ENCODE assay signal across 18 cellular contexts in the genomic region with DNA sequence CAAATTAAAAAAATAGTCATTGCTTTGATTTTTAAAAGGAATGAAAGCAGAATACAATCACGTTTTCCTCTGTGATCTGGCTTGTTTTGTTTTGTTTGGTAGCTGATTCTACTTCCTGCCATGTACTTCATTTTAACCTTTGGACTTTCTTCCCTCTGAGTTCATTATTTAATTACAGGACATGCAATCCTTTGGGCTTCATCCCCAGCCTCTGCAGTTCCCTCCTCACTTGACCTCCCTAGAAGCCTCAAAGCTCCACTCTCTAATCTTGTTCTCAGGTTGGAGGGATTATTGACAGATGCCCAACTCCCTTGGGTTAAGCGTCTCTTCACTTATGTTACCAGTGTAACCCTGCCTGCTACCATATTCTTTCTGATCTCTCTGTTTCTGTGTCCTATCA.
DNase-seq lines count a peak whose midpoint lies in the region; ATAC-seq and TF ChIP-seq lines count a peak whose summit lies in the region.
"Had no signal": no experiment of that assay in that cellular context is flagged by ENCODE, and none has a peak within 500 bp of the region (broad histone marks: within the 10 kb centered on the region; RNA-seq: fewer than 3 reads in every experiment).

No MANE protein-coding gene starts in this region.

- H3K36me3 Mint-ChIP-seq in glutamatergic neuron (ENCODE audit: unreplicated experiment) (no peaks in the 10 kb centered on the region), type B pancreatic cell (no peaks in the 10 kb centered on the region)

- H3K27ac Mint-ChIP-seq in glutamatergic neuron (ENCODE audit: unreplicated experiment) (peak overlapping the region; percentile 2), type B pancreatic cell (no peak overlapping the region)

- H3K9me3 Mint-ChIP-seq in glutamatergic neuron (ENCODE audit: unreplicated experiment) (no peaks in the 10 kb centered on the region), type B pancreatic cell (no peaks in the 10 kb centered on the region)

- H3K4me3 ChIP-seq in upper lobe of right lung = no peak overlapping the region
- H3K4me3 ChIP-seq: GM23248, HAP-1 had no signal

- H3K4me1 Mint-ChIP-seq in glutamatergic neuron (ENCODE audit: low read depth, unreplicated experiment) (peaks cover 9% of the 10 kb centered on the region), type B pancreatic cell (ENCODE audit: unreplicated experiment) (peaks cover 6% of the 10 kb centered on the region)

- H3K27me3 ChIP-seq in upper lobe of right lung = no peaks in the 10 kb centered on the region

- no peaks in the 10 kb centered on the region for H3K4me1 ChIP-seq in upper lobe of right lung

- no peak overlapping the region for H3K4me3 Mint-ChIP-seq in glutamatergic neuron (ENCODE audit: unreplicated experiment)
- peak overlapping the region; percentile 20 for H3K4me3 Mint-ChIP-seq in type B pancreatic cell

- no peaks in the 10 kb centered on the region for H3K9me3 ChIP-seq in upper lobe of right lung
- H3K9me3 ChIP-seq: HAP-1 had no signal

- no peak overlapping the region for H3K27ac ChIP-seq in upper lobe of right lung
- H3K27ac ChIP-seq: 22Rv1, C4-2B, GM23248, KMS-11 had no signal

- TF ChIP-seq CTCF in glutamatergic neuron (IDR thresholded peaks at IDR 0.05; ENCODE audit: partially characterized antibody, unreplicated experiment) (no peak), type B pancreatic cell (conservative IDR thresholded peaks at IDR 0.05) (no peak), upper lobe of right lung (IDR thresholded peaks at IDR 0.05) (no peak)

- H3K27me3 Mint-ChIP-seq in glutamatergic neuron (ENCODE audit: unreplicated experiment) = no peaks in the 10 kb centered on the region
- H3K27me3 Mint-ChIP-seq in type B pancreatic cell = no peaks in the 10 kb centered on the region

- DNase-seq in NCI-H2171 treated with DMSO at 0.1 percent for 48 hours (lab: John Stamatoyannopoulos, UW) = peak; percentile 26
- no peak for DNase-seq in NCI-H2171 (lab: John Stamatoyannopoulos, UW)
- peak; percentile 96 for DNase-seq in NCI-H82 (lab: John Stamatoyannopoulos, UW)
- DNase-seq in glutamatergic neuron = no peak
- no peak for DNase-seq in type B pancreatic cell (ENCODE audit: extremely low spot score, unreplicated experiment)
- DNase-seq in MV-4-11 (lab: John Stamatoyannopoulos, UW) = no peak
- DNase-seq in upper lobe of right lung = no peak
- DNase-seq: AML-193, DMS 273 treated with DMSO at 0.1 percent for 48 hours, GDM1, GM23248, NCI-H187 treated with DMSO at 0.1 percent for 48 hours, NCI-H748 treated with DMSO at 0.1 percent for 48 hours had no signal

- no peaks in the 10 kb centered on the region for H3K36me3 ChIP-seq in upper lobe of right lung
- H3K36me3 ChIP-seq: HAP-1 had no signal

- ATAC-seq in HG02571 (IDR thresholded peaks at IDR 0.05; ENCODE audit: unreplicated experiment) (no peak), upper lobe of right lung (no peak)

- intact Hi-C loops in upper lobe of right lung (cut with DNase I) = no loop called here

Comparison
In these comparisons a context has a peak if more than half of its experiments do, and no peak if none do; other contexts are left out.
1. DNase-seq: peak in NCI-H2171 treated with DMSO at 0.1 percent for 48 hours (single experiment) and NCI-H82 (single experiment); none in NCI-H2171 (single experiment), glutamatergic neuron (single experiment), type B pancreatic cell (single experiment), MV-4-11 (single experiment) and upper lobe of right lung (single experiment).